In genomic region chr3:96449341-96449740, GRCh38 we compare ENCODE assay signal across 18 cellular contexts.
DNase-seq lines count a peak whose midpoint lies in the region; TF ChIP-seq lines count a peak whose summit lies in the region.
"Had no signal": no experiment of that assay in that cellular context is flagged by ENCODE, and none has a peak within 500 bp of the region (broad histone marks: within the 10 kb centered on the region; RNA-seq: fewer than 3 reads in every experiment).

No MANE protein-coding gene starts in this region.

- H4K20me1 ChIP-seq in neural cell (ENCODE audit: insufficient read depth), result no peaks in the 10 kb centered on the region
- H4K20me1 ChIP-seq: BLaER1 had no signal

- H3K4me1 ChIP-seq in right atrium auricular region, result no peaks in the 10 kb centered on the region
- H3K4me1 ChIP-seq: BLaER1, SJSA1 had no signal

- H3K4me3 ChIP-seq in neural cell (ENCODE audit: low read length) (peak overlapping the region; percentile 35), right atrium auricular region (no peak overlapping the region)
- H3K4me3 ChIP-seq: BLaER1, PC-9, SJSA1 had no signal

- DNase-seq in DMS153 treated with DMSO at 0.1 percent for 48 hours (lab: John Stamatoyannopoulos, UW; ENCODE audit: unreplicated experiment) (peak; percentile 9), DMS153 (lab: John Stamatoyannopoulos, UW) (no peak), NCI-H2227 (lab: John Stamatoyannopoulos, UW; ENCODE audit: unreplicated experiment) (peak; percentile 61), right atrium auricular region (ENCODE audit: low spot score) (no peak), NCI-H1694 (lab: John Stamatoyannopoulos, UW) (no peak)
- no peak for DNase-seq in stimulated activated CD4-positive, alpha-beta T cell treated with anti-CD3 and anti-CD28 coated beads, Interleukin-4, amount 100 ng/mL, for 4 hours
- DNase-seq: 8988T; ACHN; CD4-positive, alpha-beta T cell; Karpas-422; NCI-H2171 treated with DMSO at 0.1 percent for 48 hours; PC-9; Right ventricle myocardium superior; RPMI8226 had no signal

- H3K4me2 ChIP-seq in neural cell (ENCODE audit: low read length), result peak overlapping the region; percentile 56
- H3K4me2 ChIP-seq: BLaER1, PC-9 had no signal

- no peak overlapping the region for H3K9ac ChIP-seq in neural cell (ENCODE audit: low read length)
- H3K9ac ChIP-seq: BLaER1 had no signal

- TF ChIP-seq EP300 in neural cell (conservative IDR thresholded peaks at IDR 0.05; ENCODE audit: poor library complexity, severe bottlenecking), result peak; percentile 90

- H3K27me3 ChIP-seq in neural cell (ENCODE audit: insufficient read depth, low read depth, low read length) (no peaks in the 10 kb centered on the region), right atrium auricular region (no peaks in the 10 kb centered on the region)
- H3K27me3 ChIP-seq: BLaER1, SJSA1 had no signal

- H2AFZ ChIP-seq in neural cell (ENCODE audit: low read depth, low read length), result no peak overlapping the region

- peak overlapping the region in 4 of 5 experiments; percentile 21 to 94 (median 80) for H3K27ac Mint-ChIP-seq in brain
- H3K27ac Mint-ChIP-seq: CD4-positive, alpha-beta T cell had no signal

- H3K36me3 ChIP-seq in neural cell (ENCODE audit: insufficient read depth, low read length) (no peaks in the 10 kb centered on the region), right atrium auricular region (no peaks in the 10 kb centered on the region)
- H3K36me3 ChIP-seq: BLaER1, SJSA1 had no signal

- H3K9me3 Mint-ChIP-seq in brain, result peaks cover 0 to 2% (median 0%) of the 10 kb centered on the region in 5 experiments

- no peaks in the 10 kb centered on the region for H3K9me2 ChIP-seq in neural cell (ENCODE audit: insufficient read depth, low read length)

- H3K9me3 ChIP-seq in neural cell (ENCODE audit: low read length) (no peaks in the 10 kb centered on the region), right atrium auricular region (peaks cover 0 to 5% of the 10 kb centered on the region in 2 donors)
- H3K9me3 ChIP-seq: BLaER1, SJSA1 had no signal

- peaks cover 6% of the 10 kb centered on the region for H3F3A ChIP-seq in neural cell (ENCODE audit: insufficient read depth, low read length, poor library complexity, severe bottlenecking)

- H3K79me2 ChIP-seq in neural cell (replicated peaks; ENCODE audit: insufficient read depth, low read length), result no peaks in the 10 kb centered on the region

- peaks cover 34% of the 10 kb centered on the region for H3K4me1 Mint-ChIP-seq in brain

- H3K36me3 Mint-ChIP-seq in brain, result no peaks in the 10 kb centered on the region

- H3K27ac ChIP-seq in neural cell (ENCODE audit: low read length) (peak overlapping the region; percentile 49), right atrium auricular region (no peak overlapping the region)
- H3K27ac ChIP-seq: BLaER1, PC-9, SJSA1 had no signal

- TF ChIP-seq RAD21 in neural cell (conservative IDR thresholded peaks at IDR 0.05), result no peak

- H3K27me3 Mint-ChIP-seq in brain, result peaks cover 2% of the 10 kb centered on the region
- H3K27me3 Mint-ChIP-seq: CD4-positive, alpha-beta T cell had no signal

- no peak for TF ChIP-seq CTCF in brain (conservative IDR thresholded peaks at IDR 0.05)
- no peak for TF ChIP-seq CTCF in neural cell (IDR thresholded peaks at IDR 0.05; ENCODE audit: poor library complexity, severe bottlenecking)
- TF ChIP-seq CTCF in right atrium auricular region (IDR thresholded peaks at IDR 0.05), result no peak

- peak overlapping the region in 3 of 5 experiments; percentile 19 to 27 (median 24) for H3K4me3 Mint-ChIP-seq in brain
- H3K4me3 Mint-ChIP-seq: CD4-positive, alpha-beta T cell had no signal

TF ChIP-seq in neural cell, 6 proteins besides CTCF, POLR2A, EP300 and RAD21:
- peak; percentile 51 for TF ChIP-seq REST (IDR thresholded peaks at IDR 0.05; ENCODE audit: borderline replicate concordance)
- peak; percentile 60 for TF ChIP-seq POLR2AphosphoS5 (IDR thresholded peaks at IDR 0.05)
- no peak for TF ChIP-seq SMC3 (conservative IDR thresholded peaks at IDR 0.05; ENCODE audit: poor library complexity)
- no peak for TF ChIP-seq MXI1 (conservative IDR thresholded peaks at IDR 0.05; ENCODE audit: poor library complexity, severe bottlenecking)

Comparison
In these comparisons a context has a peak if more than half of its experiments do, and no peak if none do; other contexts are left out.
1. DNase-seq: peak in DMS153 treated with DMSO at 0.1 percent for 48 hours (single experiment) and NCI-H2227 (single experiment); none in DMS153 (single experiment), right atrium auricular region (single experiment), stimulated activated CD4-positive, alpha-beta T cell treated with anti-CD3 and anti-CD28 coated beads, Interleukin-4, amount 100 ng/mL, for 4 hours (0 of 2) and NCI-H1694 (single experiment).